Comparison of ENCODE assay signal across 11 cellular contexts in genomic region chr4:173289351-173289725, GRCh38. TPM values are rescaled to one million over a fixed set of nuclear protein-coding genes. Genes with fewer than 3 reads are reported as not detected.
A peak's percentile ranks its signal among the peaks of the same experiment; 100 is the strongest.
DNase-seq lines count a peak whose midpoint lies in the region; ATAC-seq and TF ChIP-seq lines count a peak whose summit lies in the region.
"Had no signal": no experiment of that assay in that cellular context is flagged by ENCODE, and none has a peak within 500 bp of the region (broad histone marks: within the 10 kb centered on the region; RNA-seq: fewer than 3 reads in every experiment).

No MANE protein-coding gene starts in this region.

- H3K9me3 Mint-ChIP-seq in activated T-helper 17 cell treated with anti-CD3 and anti-CD28 coated beads, Interleukin-2, amount 50 U/mL, for 72 hours = no peaks in the 10 kb centered on the region

- H3K27ac Mint-ChIP-seq in activated T-helper 17 cell treated with anti-CD3 and anti-CD28 coated beads, Interleukin-2, amount 50 U/mL, for 72 hours = peak overlapping the region; percentile 15

- H3K79me2 ChIP-seq in SK-N-SH (ENCODE audit: insufficient read depth) = no peaks in the 10 kb centered on the region; the same call in 1 of the 2 replicates

- no peak for TF ChIP-seq CTCF in SK-N-SH (IDR thresholded peaks at IDR 0.05)
- TF ChIP-seq CTCF in thyroid gland (IDR thresholded peaks at IDR 0.05) = no peak

- intact Hi-C loops in thyroid gland (cut with DNase I) = no loop called here

- H3K36me3 ChIP-seq in SK-N-SH (replicated peaks in 1 of 2; ENCODE audit: control insufficient read depth in 1 of 2, insufficient read depth in 2 of 2, low read length in 1 of 2) (peaks cover 0 to 3% of the 10 kb centered on the region in 2 experiments), mesodermal cell (ENCODE audit: control insufficient read depth, insufficient read depth, low read length) (peaks cover 9% of the 10 kb centered on the region), thyroid gland (no peaks in the 10 kb centered on the region)

- no peak for TF ChIP-seq RAD21 in SK-N-SH (IDR thresholded peaks at IDR 0.05; ENCODE audit: low read length)

- no peaks in the 10 kb centered on the region for H3K27me3 ChIP-seq in SK-N-SH (ENCODE audit: insufficient read depth)
- no peaks in the 10 kb centered on the region for H3K27me3 ChIP-seq in thyroid gland
- H3K27me3 ChIP-seq: transverse colon had no signal

- POLR2A ChIA-PET in SK-N-SH (lab: Yijun Ruan, JAX) = no interaction called here

- H3K4me1 Mint-ChIP-seq in activated T-helper 17 cell treated with anti-CD3 and anti-CD28 coated beads, Interleukin-2, amount 50 U/mL, for 72 hours = peaks cover 11% of the 10 kb centered on the region

- ATAC-seq in SK-N-SH treated with all-trans-retinoic acid at 6 μM for 48 hours = no peak
- ATAC-seq in HG03342 (IDR thresholded peaks at IDR 0.05; ENCODE audit: unreplicated experiment) = peak; percentile 13
- no peak for ATAC-seq in activated T-helper 17 cell treated with anti-CD3 and anti-CD28 coated beads, Interleukin-2, amount 50 U/mL, for 72 hours (replicated peaks)

- CTCF ChIA-PET in SK-N-SH (lab: Yijun Ruan, JAX) = interaction anchor here (0.9 to 5.8 kb wide), 4 partner anchors 12 to 276 kb away, joined by 3 to 44 read pairs (median 4); no protein-coding TSS in a partner anchor

- WGBS in SK-N-SH (ENCODE audit: low lambda C conversion rate) = 85% methylated on average over 4 of the region's 4 CpGs
- 67 to 71% methylated on average over 1 to 2 of the region's 4 CpGs for whole genome bisulfite sequencing in mesodermal cell (ENCODE audit: insufficient coverage in 2 of 2), 2 experiments
- WGBS in thyroid gland, 2 donors = 65 to 69% methylated on average over 4 of the region's 4 CpGs

- no peak overlapping the region for H3K4me3 ChIP-seq in SK-N-SH (ENCODE audit: low read depth in 2 of 2, low read length in 1 of 2)
- no peak overlapping the region for H3K4me3 ChIP-seq in mesodermal cell (ENCODE audit: extremely low read depth, insufficient read depth, low read length, poor library complexity, severe bottlenecking)
- no peak overlapping the region for H3K4me3 ChIP-seq in thyroid gland (replicated peaks in 1 of 3)
- H3K4me3 ChIP-seq: transverse colon had no signal

- peak overlapping the region; percentile 25 for H3K4me3 Mint-ChIP-seq in activated T-helper 17 cell treated with anti-CD3 and anti-CD28 coated beads, Interleukin-2, amount 50 U/mL, for 72 hours

- TF ChIP-seq EP300 in SK-N-SH (IDR thresholded peaks at IDR 0.05; ENCODE audit: borderline replicate concordance in 1 of 2, low read depth in 1 of 2, low read length in 1 of 2) = no peak

- H3K27ac ChIP-seq in SK-N-SH (ENCODE audit: low read depth in 2 of 2, low read length in 1 of 2) (no peak overlapping the region), mesodermal cell (ENCODE audit: low read depth, low read length, severe bottlenecking) (peak overlapping the region; percentile 4), thyroid gland (no peak overlapping the region)
- H3K27ac ChIP-seq: transverse colon had no signal

- no peak overlapping the region for H2AFZ ChIP-seq in SK-N-SH (ENCODE audit: low read depth)

- H3K4me2 ChIP-seq in SK-N-SH = no peak overlapping the region

- no peaks in the 10 kb centered on the region for H3K36me3 Mint-ChIP-seq in activated T-helper 17 cell treated with anti-CD3 and anti-CD28 coated beads, Interleukin-2, amount 50 U/mL, for 72 hours (ENCODE audit: low read depth)

- H3K9me3 ChIP-seq in SK-N-SH (peaks cover 8% of the 10 kb centered on the region), mesodermal cell (ENCODE audit: control insufficient read depth, low read length) (peaks cover 27% of the 10 kb centered on the region), thyroid gland (no peaks in the 10 kb centered on the region)

- DNase-seq in SK-N-SH = no peak
- no peak for DNase-seq in thyroid gland
- DNase-seq in NCI-H187 (lab: John Stamatoyannopoulos, UW) = no peak
- DNase-seq in NCI-H510A treated with DMSO at 0.1 percent for 48 hours (lab: John Stamatoyannopoulos, UW) = no peak
- DNase-seq: effector CD8-positive, alpha-beta T cell; NCI-H2171 treated with DMSO at 0.1 percent for 48 hours; transverse colon had no signal

- H3K4me1 ChIP-seq in SK-N-SH (ENCODE audit: control insufficient read depth in 1 of 2, insufficient read depth in 2 of 2, low read depth in 1 of 2, low read length in 1 of 2) (peaks cover 0 to 5% of the 10 kb centered on the region in 2 experiments; a peak in 1 of 4 replicates), mesodermal cell (ENCODE audit: control insufficient read depth, insufficient read depth, low read length, poor library complexity, severe bottlenecking) (peaks cover 8% of the 10 kb centered on the region), thyroid gland (no peaks in the 10 kb centered on the region)

- H4K20me1 ChIP-seq in SK-N-SH (ENCODE audit: insufficient read depth) = no peaks in the 10 kb centered on the region

- TF ChIP-seq POLR2A in thyroid gland (IDR thresholded peaks at IDR 0.05) = no peak

- no peak overlapping the region for H3K9ac ChIP-seq in SK-N-SH

- H3F3A ChIP-seq in SK-N-SH (replicated peaks; ENCODE audit: insufficient read depth) = peaks cover 1% of the 10 kb centered on the region

- no peaks in the 10 kb centered on the region for H3K9me2 ChIP-seq in SK-N-SH

- H3K27me3 Mint-ChIP-seq in activated T-helper 17 cell treated with anti-CD3 and anti-CD28 coated beads, Interleukin-2, amount 50 U/mL, for 72 hours = no peaks in the 10 kb centered on the region

TF ChIP-seq in SK-N-SH, 30 proteins besides CTCF, POLR2A, EP300 and RAD21:
- TF ChIP-seq IRF3 (IDR thresholded peaks at IDR 0.05; ENCODE audit: low read depth, low read length) (no peak), TEAD4 (IDR thresholded peaks at IDR 0.05; ENCODE audit: borderline replicate concordance, insufficient read depth) (no peak), GATA2 (CRISPR knock-in tag; IDR thresholded peaks at IDR 0.05) (0 out of 2 replicates have a peak, but pooled peaks have one; percentile 20), EZH2phosphoT487 (IDR thresholded peaks at IDR 0.05; ENCODE audit: borderline replicate concordance, low read depth) (no peak)

TF ChIP-seq in SK-N-SH treated with all-trans-retinoic acid at 6 μM for 48 hours, 23 proteins besides CTCF, POLR2A, EP300 and RAD21 (continues in another document):
- TF ChIP-seq CREB5 (CRISPR knock-in tag; IDR thresholded peaks at IDR 0.05; ENCODE audit: low read depth) (no peak), ZNF70 (CRISPR knock-in tag; IDR thresholded peaks at IDR 0.05) (no peak), CSDC2 (CRISPR knock-in tag; IDR thresholded peaks at IDR 0.05) (no peak), ZFP3 (CRISPR knock-in tag; IDR thresholded peaks at IDR 0.05) (no peak), ZFP30 (CRISPR knock-in tag; IDR thresholded peaks at IDR 0.05) (no peak), POU6F1 (CRISPR knock-in tag; IDR thresholded peaks at IDR 0.05; ENCODE audit: borderline replicate concordance, low read depth) (no peak), ARNTL (CRISPR knock-in tag; IDR thresholded peaks at IDR 0.05; ENCODE audit: borderline replicate concordance, low read depth) (no peak)

RNA-seq across cellular contexts. Expression of gene HMGB2, which starts 44.8 kb away (rescaled TPM):
- 123 and 130 TPM in 2 replicates for polyA plus RNA-seq in SK-N-SH (2012; rRNA removed)
- 184 and 256 TPM in 2 replicates for polyA plus RNA-seq in SK-N-SH (2012; cell fraction: cytosol; rRNA removed)
- 28.9 and 47.2 TPM in 2 replicates for polyA plus RNA-seq in SK-N-SH (2012; cell fraction: nucleus; rRNA removed)
- total RNA-seq in activated T-helper 17 cell treated with anti-CD3 and anti-CD28 coated beads, Interleukin-2, amount 50 U/mL, for 72 hours = 100 to 1,000 TPM; 431 to 468 TPM
- polyA plus RNA-seq in mesodermal cell (2013, experiment 1 of 2) = 322 TPM
- 403 TPM for polyA plus RNA-seq in mesodermal cell (2013, experiment 2 of 2)
- total RNA-seq in thyroid gland = 10 to 100 TPM; 13.3 to 47.8 (median 30.7) TPM

Comparison
In these comparisons a context has a peak if more than half of its experiments do, and no peak if none do; other contexts are left out.
1. RNA of gene HMGB2, which starts 44.8 kb away (total RNA-seq): 431 to 468 TPM in activated T-helper 17 cell treated with anti-CD3 and anti-CD28 coated beads, Interleukin-2, amount 50 U/mL, for 72 hours; 13.3 to 47.8 TPM in thyroid gland; every median in the first group is over 4 times any median in the second.